ENCODE assay signal across 8 cellular contexts in the genomic region with DNA sequence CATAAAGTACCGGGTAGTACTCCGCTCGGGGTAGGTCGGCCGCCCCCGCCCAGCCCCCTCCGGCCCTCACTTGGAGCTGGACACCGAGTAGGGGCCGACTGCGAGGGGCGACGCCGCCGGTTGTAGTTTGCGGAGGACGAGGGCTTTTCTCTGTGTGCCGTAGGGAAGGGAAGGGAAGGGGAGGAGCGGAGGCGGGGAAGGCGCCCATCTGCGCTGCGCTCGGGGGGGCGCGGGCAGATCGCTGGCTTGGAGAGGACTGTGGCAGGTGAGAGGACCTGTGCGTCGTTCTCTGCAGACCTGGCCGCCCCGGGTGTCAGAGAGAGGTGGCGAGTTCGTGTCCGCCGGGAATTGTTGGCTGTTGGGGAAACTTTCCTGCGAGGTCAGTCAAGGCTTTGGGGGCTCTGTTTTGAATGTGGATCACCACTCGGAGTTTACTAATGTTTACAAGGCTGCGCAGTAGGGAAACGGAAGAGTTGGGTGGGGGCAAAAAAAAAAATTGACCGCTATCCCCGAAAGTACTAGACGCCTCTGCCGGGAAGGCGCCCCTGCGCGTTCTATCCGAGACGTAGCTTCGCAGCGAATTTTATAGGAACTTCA. TPM values are rescaled to one million over a fixed set of nuclear protein-coding genes. Genes with fewer than 3 reads are reported as not detected.
A peak's percentile ranks its signal among the peaks of the same experiment; 100 is the strongest.
DNase-seq lines count a peak whose midpoint lies in the region; ATAC-seq and TF ChIP-seq lines count a peak whose summit lies in the region.

No MANE protein-coding gene starts in this region.

- H3K36me3 ChIP-seq in PC-3 (ENCODE audit: low read depth, low read length) (no peaks in the 10 kb centered on the region), sigmoid colon (peaks cover 0 to 8% (median 7%) of the 10 kb centered on the region in 4 donors)

- no peaks in the 10 kb centered on the region for H3K9me3 ChIP-seq in PC-3 (ENCODE audit: low read length)
- no peaks in the 10 kb centered on the region for H3K9me3 ChIP-seq in sigmoid colon

- BruUV-seq in PC-3 (replicated peaks; lab: Mats Ljungman, UMichigan) = TSS peak; percentile 63

- H3K4me1 ChIP-seq in PC-3 (ENCODE audit: insufficient read depth, low read length) (peaks cover 8% of the 10 kb centered on the region), sigmoid colon (peaks cover 0 to 39% (median 31%) of the 10 kb centered on the region in 4 donors)

- intact Hi-C loops in PC-3 (cut with micrococcal nuclease) = loop anchor here (1.0 to 2.0 kb wide), 3 partner anchors 104 to 200 kb away; a partner anchor contains a TSS
- intact Hi-C loops in sigmoid colon (cut with DNase I) = loop anchor here (2.0 to 10.0 kb wide), 5 partner anchors 30 to 500 kb away; no protein-coding TSS in a partner anchor

- peaks cover 60% of the 10 kb centered on the region for H3K79me2 ChIP-seq in PC-3 (ENCODE audit: low read length)

- H4K20me1 ChIP-seq in PC-3 (ENCODE audit: low read length) = peaks cover 18% of the 10 kb centered on the region; the same call in 1 of the 2 replicates

- H3K4me3 ChIP-seq in PC-3 (ENCODE audit: low read length) = peak overlapping the region; percentile 80
- peak overlapping the region; percentile 71 to 97 (median 84) for H3K4me3 ChIP-seq in sigmoid colon

- H3K27ac ChIP-seq in 22Rv1 (peak overlapping the region; percentile 98), PC-3 (ENCODE audit: low read length) (0 out of 2 replicates have a peak overlapping the region, but pooled peaks have one; percentile 7), sigmoid colon (peak overlapping the region; percentile 96 to 100 (median 100))

- H3K9ac ChIP-seq in PC-3 (ENCODE audit: low read length) = peak overlapping the region; percentile 67

- peak; percentile 100 for TF ChIP-seq POLR2A in sigmoid colon (IDR thresholded peaks at IDR 0.05)

- POLR2A ChIA-PET in PC-3 (lab: Charles Lee; ENCODE audit: unreplicated experiment) = interaction anchor here (0.5 to 0.6 kb wide), 4 partner anchors 9 to 468 kb away, joined by 4 to 14 read pairs (median 8); a partner anchor contains a TSS

- peak in 1 of 4 donors; percentile 52 for TF ChIP-seq EP300 in sigmoid colon (IDR thresholded peaks at IDR 0.05)

- no peaks in the 10 kb centered on the region for H3K9me2 ChIP-seq in PC-3 (replicated peaks; ENCODE audit: low read length)

- TF ChIP-seq CTCF in 22Rv1 (IDR thresholded peaks at IDR 0.05) (no peak), PC-3 (conservative IDR thresholded peaks at IDR 0.05; ENCODE audit: low read depth, low read length) (no peak), sigmoid colon (IDR thresholded peaks at IDR 0.05) (no peak)

- H2AFZ ChIP-seq in PC-3 (ENCODE audit: low read length) = no peak overlapping the region

- no peaks in the 10 kb centered on the region for H3K27me3 ChIP-seq in PC-3 (ENCODE audit: low read length)
- no peaks in the 10 kb centered on the region for H3K27me3 ChIP-seq in sigmoid colon

- H3K4me2 ChIP-seq in PC-3 (ENCODE audit: low read length) = peak overlapping the region; percentile 84

- no peaks in the 10 kb centered on the region for H3F3A ChIP-seq in PC-3 (ENCODE audit: low read length, unreplicated experiment)

- 0% methylated on average over 49 of the region's 49 CpGs for WGBS in sigmoid colon, 2 donors

- peak; percentile 12 for DNase-seq in GM19238 (ENCODE audit: insufficient read length, low spot score)
- peak; percentile 37 for DNase-seq in PC-3
- DNase-seq in amniotic epithelial cell (ENCODE audit: low read depth) = peak; percentile 40
- DNase-seq in hepatic stellate cell (ENCODE audit: low spot score) = peak; percentile 28
- peak; percentile 86 for DNase-seq in sigmoid colon
- DNase-seq in H4 (ENCODE audit: low spot score) = no peak

- CTCF ChIA-PET in PC-3 (lab: Charles Lee) = interaction anchor here (0.6 to 0.7 kb wide), 2 partner anchors 31 to 124 kb away, joined by 3 to 5 read pairs; no protein-coding TSS in a partner anchor

- ATAC-seq in PC-3 (peak; percentile 1; the same call in 1 of the 2 replicates), HG03520 (IDR thresholded peaks at IDR 0.05; ENCODE audit: unreplicated experiment) (no peak)

RNA-seq across cellular contexts. Expression of a gene that starts 1.4 kb away (rescaled TPM):
- total RNA-seq in PC-3 (2014; rRNA removed) (17.9 and 20.8 TPM in 2 replicates), sigmoid colon (10 to 100 TPM; 16.8 to 24.0 (median 21.9) TPM)
- polyA plus RNA-seq in sigmoid colon = 10 to 100 TPM; 11.3 to 16.2 (median 15.4) TPM
- 4.7 and 8.4 TPM in 2 replicates for total RNA-seq in H4 (2014; rRNA removed; shearing (Covaris generic))

RNA-seq across cellular contexts. Expression of a gene that starts 9.0 kb away (rescaled TPM):
- total RNA-seq in PC-3 (2014; rRNA removed) (70.9 and 72.9 TPM in 2 replicates), sigmoid colon (10 to 100 TPM; 44.1 to 77.5 (median 46.7) TPM)
- 10 to 100 TPM; 35.4 to 75.9 (median 36.6) TPM for polyA plus RNA-seq in sigmoid colon
- 24.0 and 28.4 TPM in 2 replicates for total RNA-seq in H4 (2014; rRNA removed; shearing (Covaris generic))

Comparison
In these comparisons a context has a peak if more than half of its experiments do, and no peak if none do; other contexts are left out.
1. H3K27ac ChIP-seq: peak in every context shown above with its lines; median percentile 100 in sigmoid colon; 98 in 22Rv1; 7 in PC-3.